Comparison of ENCODE assay signal across 8 cellular contexts in the genomic region with DNA sequence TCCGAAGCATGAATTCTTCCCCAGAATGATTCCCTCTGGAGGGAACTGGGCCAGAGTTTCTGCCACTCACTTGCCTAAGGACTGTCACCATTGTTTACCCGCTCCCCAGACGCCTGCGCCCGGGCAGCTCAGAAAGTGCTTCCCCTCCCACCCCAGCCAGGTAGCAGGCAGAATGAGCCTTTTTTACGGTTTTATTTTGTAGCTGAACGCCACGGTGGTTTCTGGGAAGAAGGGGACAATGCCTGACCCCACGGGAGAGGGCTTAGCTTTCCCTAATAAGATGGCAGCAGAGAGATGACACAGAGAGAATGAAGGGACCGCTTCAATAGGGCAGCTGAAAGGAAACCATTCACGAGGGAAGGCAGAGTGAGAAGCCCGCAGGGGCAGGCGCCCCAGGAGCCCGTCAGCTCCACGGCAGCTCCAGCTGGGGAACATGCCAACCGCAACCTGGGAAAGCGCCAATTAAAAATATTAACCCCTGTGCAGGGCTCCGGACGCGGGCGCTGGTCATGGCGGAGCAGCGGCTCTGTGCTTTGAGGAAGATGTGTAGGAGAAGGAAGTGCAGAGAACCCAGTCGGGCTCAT. TPM values are rescaled to one million over a fixed set of nuclear protein-coding genes. Genes with fewer than 3 reads are reported as not detected.
A peak's percentile ranks its signal among the peaks of the same experiment; 100 is the strongest.
DNase-seq lines count a peak whose midpoint lies in the region; ATAC-seq and TF ChIP-seq lines count a peak whose summit lies in the region.

No MANE protein-coding gene starts in this region.

- CTCF ChIA-PET in activated B cell treated with CpG ODN at 0.5 μM for 24 hours (lab: Charles Lee) = no interaction called here

- in situ Hi-C loops in gastrocnemius medialis (cut with MboI; ENCODE audit: low sequenced_read_pairs in 4 of 4) = no loop called here

- H3K4me1 ChIP-seq in gastrocnemius medialis (peaks cover 0 to 5% of the 10 kb centered on the region in 2 donors), tibial nerve (peaks cover 0 to 9% (median 1%) of the 10 kb centered on the region in 4 donors)

- no peaks in the 10 kb centered on the region for H3K9me3 Mint-ChIP-seq in activated T-cell treated with anti-CD3 and anti-CD28 coated beads, Interleukin-2, amount 50 U/mL, for 72 hours
- H3K9me3 Mint-ChIP-seq in activated B cell treated with CpG ODN at 0.5 μM for 24 hours = no peaks in the 10 kb centered on the region

- peaks cover 23% of the 10 kb centered on the region for H3K4me1 Mint-ChIP-seq in activated T-cell treated with anti-CD3 and anti-CD28 coated beads, Interleukin-2, amount 50 U/mL, for 72 hours (ENCODE audit: low read depth)
- H3K4me1 Mint-ChIP-seq in activated B cell treated with CpG ODN at 0.5 μM for 24 hours = peaks cover 9% of the 10 kb centered on the region

- H3K27me3 Mint-ChIP-seq in activated T-cell treated with anti-CD3 and anti-CD28 coated beads, Interleukin-2, amount 50 U/mL, for 72 hours (ENCODE audit: low read depth) = peaks cover 59% of the 10 kb centered on the region
- peaks cover 66% of the 10 kb centered on the region for H3K27me3 Mint-ChIP-seq in activated B cell treated with CpG ODN at 0.5 μM for 24 hours

- ATAC-seq in activated T-cell treated with anti-CD3 and anti-CD28 coated beads, Interleukin-2, amount 50 U/mL, for 72 hours (replicated peaks in 1 of 2) = no peak
- no peak for ATAC-seq in activated B cell treated with CpG ODN at 0.5 μM for 24 hours (ENCODE audit: low read depth)
- no peak for ATAC-seq in gastrocnemius medialis
- ATAC-seq in HG03280 (IDR thresholded peaks at IDR 0.05; ENCODE audit: unreplicated experiment) = no peak

- H3K27ac Mint-ChIP-seq in activated T-cell treated with anti-CD3 and anti-CD28 coated beads, Interleukin-2, amount 50 U/mL, for 72 hours = no peak overlapping the region
- H3K27ac Mint-ChIP-seq in activated B cell treated with CpG ODN at 0.5 μM for 24 hours = no peak overlapping the region

- peaks cover 7 to 29% (median 16%) of the 10 kb centered on the region in 3 donors for H3K27me3 ChIP-seq in gastrocnemius medialis
- H3K27me3 ChIP-seq in tibial nerve = peaks cover 0 to 94% of the 10 kb centered on the region in 2 donors

- no peak for TF ChIP-seq EP300 in tibial nerve (IDR thresholded peaks at IDR 0.05)

- H3K27ac ChIP-seq in gastrocnemius medialis = no peak overlapping the region
- no peak overlapping the region for H3K27ac ChIP-seq in tibial nerve

- peak overlapping the region in 3 of 4 donors; percentile 11 to 33 (median 24) for H3K4me3 ChIP-seq in gastrocnemius medialis
- H3K4me3 ChIP-seq in tibial nerve = peak overlapping the region in 1 of 4 donors; percentile 13

- H3K36me3 ChIP-seq in gastrocnemius medialis (no peaks in the 10 kb centered on the region), tibial nerve (no peaks in the 10 kb centered on the region)

- peak overlapping the region; percentile 77 to 81 for H3K4me3 Mint-ChIP-seq in activated T-cell treated with anti-CD3 and anti-CD28 coated beads, Interleukin-2, amount 50 U/mL, for 72 hours
- H3K4me3 Mint-ChIP-seq in activated B cell treated with CpG ODN at 0.5 μM for 24 hours = peak overlapping the region; percentile 70

- no peaks in the 10 kb centered on the region for H3K36me3 Mint-ChIP-seq in activated T-cell treated with anti-CD3 and anti-CD28 coated beads, Interleukin-2, amount 50 U/mL, for 72 hours (ENCODE audit: insufficient read depth in 2 of 2)
- H3K36me3 Mint-ChIP-seq in activated B cell treated with CpG ODN at 0.5 μM for 24 hours (ENCODE audit: low read depth) = no peaks in the 10 kb centered on the region

- no peak for TF ChIP-seq POLR2A in gastrocnemius medialis (IDR thresholded peaks at IDR 0.05)
- no peak for TF ChIP-seq POLR2A in tibial nerve (IDR thresholded peaks at IDR 0.05)

- POLR2A ChIA-PET in activated B cell treated with CpG ODN at 0.5 μM for 24 hours (lab: Charles Lee) = no interaction called here

- TF ChIP-seq CTCF in activated B cell treated with CpG ODN at 0.5 μM for 24 hours (IDR thresholded peaks at IDR 0.05) (no peak), gastrocnemius medialis (IDR thresholded peaks at IDR 0.05 in 4 of 5, conservative IDR thresholded peaks at IDR 0.05 in 1 of 5) (no peak), tibial nerve (IDR thresholded peaks at IDR 0.05) (no peak)

- 2 to 5% methylated on average over 24 of the region's 24 CpGs for WGBS in tibial nerve, 2 donors

- DNase-seq in activated T-cell treated with anti-CD3 and anti-CD28 coated beads, Interleukin-2, amount 50 U/mL, for 72 hours = no peak
- no peak for DNase-seq in activated T-cell treated with anti-CD3 and anti-CD28 coated beads for 4 hours
- no peak for DNase-seq in activated B cell treated with CpG ODN at 0.5 μM for 24 hours
- peak; percentile 44 for DNase-seq in hepatic stellate cell (ENCODE audit: low spot score)
- no peak for DNase-seq in gastrocnemius medialis
- DNase-seq in tibial nerve (ENCODE audit: low spot score in 2 of 2) = no peak
- no peak for DNase-seq in SIG-M5 treated with dmso at 0.1 percent for 504 hours (lab: John Stamatoyannopoulos, UW; ENCODE audit: unreplicated experiment)

- intact Hi-C loops in activated B cell treated with CpG ODN at 0.5 μM for 24 hours (cut with micrococcal nuclease) (no loop called here), gastrocnemius medialis (cut with DNase I; ENCODE audit: low total_unique reads) (no loop called here)

- H3K9me3 ChIP-seq in gastrocnemius medialis = no peaks in the 10 kb centered on the region
- no peaks in the 10 kb centered on the region for H3K9me3 ChIP-seq in tibial nerve

RNA-seq across cellular contexts. Expression of a gene that starts 20.4 kb away (rescaled TPM):
- 1 to 10 TPM; 3.2 to 5.4 TPM for total RNA-seq in activated T-cell treated with anti-CD3 and anti-CD28 coated beads, Interleukin-2, amount 50 U/mL, for 72 hours
- 2.1 and 3.1 TPM in 2 replicates for total RNA-seq in activated B cell treated with CpG ODN at 0.5 μM for 24 hours
- total RNA-seq in gastrocnemius medialis = under 1 TPM; 0.15 to 0.61 (median 0.19) TPM
- total RNA-seq in tibial nerve = 10 to 100 TPM in 1 of 4 donors, 1 to 10 TPM in 1, under 1 TPM in 2; 0.63 to 21.4 (median 1.0) TPM
